Comparison of ENCODE assay signal across 8 cellular contexts in genomic region chr4:157045507-157046127, GRCh38. TPM values are rescaled to one million over a fixed set of nuclear protein-coding genes. Genes with fewer than 3 reads are reported as not detected.
DNase-seq lines count a peak whose midpoint lies in the region; ATAC-seq and TF ChIP-seq lines count a peak whose summit lies in the region.

No MANE protein-coding gene starts in this region.

- no peaks in the 10 kb centered on the region for H3K27me3 Mint-ChIP-seq in chondrocyte (ENCODE audit: low read depth)

- H3K4me3 Mint-ChIP-seq in chondrocyte (ENCODE audit: unreplicated experiment) = no peak overlapping the region

- ATAC-seq in GM18868 (IDR thresholded peaks at IDR 0.05; ENCODE audit: unreplicated experiment) = peak; percentile 94
- ATAC-seq in HG03175 (IDR thresholded peaks at IDR 0.05; ENCODE audit: unreplicated experiment) = peak; percentile 77
- peak; percentile 84 for ATAC-seq in lung (ENCODE audit: insufficient read depth, low FRiP score)

- H3K4me1 ChIP-seq in lung (ENCODE audit: control insufficient read depth in 2 of 2, insufficient read depth in 2 of 2, low read length in 2 of 2) = no peaks in the 10 kb centered on the region
- H3K4me1 ChIP-seq in effector memory CD4-positive, alpha-beta T cell (ENCODE audit: control insufficient read depth, insufficient read depth, low read length, poor library complexity, severe bottlenecking) = no peaks in the 10 kb centered on the region

- peak; percentile 22 to 35 for DNase-seq in AML-193 (lab: John Stamatoyannopoulos, UW)
- DNase-seq in NCI-H526 treated with DMSO at 0.1 percent for 48 hours (lab: John Stamatoyannopoulos, UW) = peak; percentile 43
- DNase-seq in chondrocyte (ENCODE audit: low spot score) = no peak
- no peak for DNase-seq in lung (ENCODE audit: low spot score)
- DNase-seq in effector memory CD4-positive, alpha-beta T cell = no peak
- no peak for DNase-seq in stimulated activated naive CD4-positive, alpha-beta T cell (lab: John Stamatoyannopoulos, UW)

- H3K9me3 Mint-ChIP-seq in chondrocyte (ENCODE audit: low read depth) = no peaks in the 10 kb centered on the region

- H3K27me3 ChIP-seq in lung (ENCODE audit: control insufficient read depth, insufficient read depth) = no peaks in the 10 kb centered on the region
- H3K27me3 ChIP-seq in effector memory CD4-positive, alpha-beta T cell (replicated peaks; ENCODE audit: control insufficient read depth, insufficient read depth, low read length, poor library complexity, severe bottlenecking) = no peaks in the 10 kb centered on the region

- no peak overlapping the region for H3K27ac ChIP-seq in lung (ENCODE audit: low read depth in 1 of 2, low read length in 1 of 2)
- H3K27ac ChIP-seq in effector memory CD4-positive, alpha-beta T cell (ENCODE audit: insufficient read depth, low read length, poor library complexity, severe bottlenecking) = no peak overlapping the region

- no peaks in the 10 kb centered on the region for H3K36me3 ChIP-seq in lung (ENCODE audit: control insufficient read depth in 2 of 2, insufficient read depth in 2 of 2, low read length in 2 of 2)
- H3K36me3 ChIP-seq in effector memory CD4-positive, alpha-beta T cell (ENCODE audit: control insufficient read depth, insufficient read depth, low read length) = no peaks in the 10 kb centered on the region

- no peak overlapping the region for H3K4me3 ChIP-seq in lung
- H3K4me3 ChIP-seq in effector memory CD4-positive, alpha-beta T cell (ENCODE audit: insufficient read depth, low read depth, low read length, poor library complexity, severe bottlenecking) = no peak overlapping the region

- peaks cover 13% of the 10 kb centered on the region for H3K4me1 Mint-ChIP-seq in chondrocyte (ENCODE audit: low read depth)

- no peak overlapping the region for H3K27ac Mint-ChIP-seq in chondrocyte (ENCODE audit: unreplicated experiment)

- no peaks in the 10 kb centered on the region for H3K36me3 Mint-ChIP-seq in chondrocyte (ENCODE audit: low read depth)

- peak; percentile 90 for TF ChIP-seq CTCF in chondrocyte (IDR thresholded peaks at IDR 0.05)
- TF ChIP-seq CTCF in lung (IDR thresholded peaks at IDR 0.05; ENCODE audit: control extremely low read depth, extremely low read depth) = peak; percentile 45

- WGBS in lung, 2 donors = 24 to 31% methylated on average over 2 of the region's 2 CpGs

- H3K9me3 ChIP-seq in lung (ENCODE audit: control insufficient read depth in 2 of 2, insufficient read depth in 1 of 2, low read length in 1 of 2) = no peaks in the 10 kb centered on the region
- H3K9me3 ChIP-seq in effector memory CD4-positive, alpha-beta T cell (ENCODE audit: control insufficient read depth, low read length) = no peaks in the 10 kb centered on the region

RNA-seq across cellular contexts. Expression of gene GLRB, which starts 30.3 kb away (rescaled TPM):
- total RNA-seq in chondrocyte (11.4 to 22.6 TPM (median 12.6 TPM) in 3 replicates), lung (1 to 10 TPM; 1.8 to 6.9 TPM)
- polyA plus RNA-seq in lung = under 1 TPM; 0.76 to 0.96 TPM

Comparison
In these comparisons a context has a peak if more than half of its experiments do, and no peak if none do; other contexts are left out.
1. DNase-seq: peak in AML-193 (2 of 2) and NCI-H526 treated with DMSO at 0.1 percent for 48 hours (single experiment); none in chondrocyte (single experiment), lung (single experiment), effector memory CD4-positive, alpha-beta T cell (0 of 3) and stimulated activated naive CD4-positive, alpha-beta T cell (0 of 6).
2. Peak in every context shown above with its lines, with median percentiles within 50 percentile points of each other: ATAC-seq.